1 cellular context compared by ENCODE assay signal in the genomic region with DNA sequence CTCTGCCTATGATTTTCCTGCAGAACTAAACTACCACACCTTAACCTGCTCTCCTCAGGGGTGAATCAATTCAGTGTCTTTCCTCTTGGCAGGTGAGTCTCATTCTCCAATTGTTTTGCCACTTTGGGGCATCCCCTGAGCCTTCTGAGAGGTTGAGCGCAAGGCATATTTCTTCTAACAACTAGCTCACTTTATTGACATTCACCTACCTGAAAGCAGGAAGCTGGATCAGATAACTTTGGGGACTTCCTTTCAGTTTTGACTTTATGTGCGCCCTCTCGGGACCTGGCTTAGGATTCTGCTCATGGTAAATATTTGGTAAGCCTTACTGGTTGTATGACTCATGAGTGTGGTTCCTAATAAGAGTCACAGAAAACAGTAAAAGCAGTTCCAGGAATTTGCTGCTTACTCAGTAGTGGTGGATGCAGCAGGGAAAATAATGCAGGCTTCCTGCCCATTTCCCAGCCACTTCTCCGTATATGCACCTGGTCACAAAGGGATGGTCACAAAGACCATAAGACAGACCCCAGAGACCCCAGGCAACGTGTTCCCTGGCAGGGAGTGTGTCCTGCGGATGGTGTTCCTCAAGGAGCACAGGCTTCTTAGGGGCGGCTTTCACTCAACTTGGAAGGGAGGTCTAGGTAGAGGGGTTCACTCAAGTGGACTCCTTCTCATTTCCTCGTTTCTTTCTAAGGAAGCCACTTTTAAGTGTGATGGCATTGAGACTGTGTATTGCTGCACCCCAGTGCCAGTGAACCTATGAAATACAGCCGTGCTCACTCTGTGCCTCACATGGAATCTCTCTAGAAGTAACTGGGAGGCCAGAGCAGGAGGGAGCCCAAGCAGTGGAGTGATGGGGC.
TF ChIP-seq lines count a peak whose summit lies in the region.

No MANE protein-coding gene starts in this region.

TF ChIP-seq in HepG2, 621 proteins besides CTCF, POLR2A, EP300 and RAD21 (continued from another document and continues in another):
- TF ChIP-seq ZNF260 (CRISPR knock-in tag; IDR thresholded peaks at IDR 0.05; ENCODE audit: borderline replicate concordance, low read depth) (no peak), ZNF878 (CRISPR knock-in tag; IDR thresholded peaks at IDR 0.05) (peak; percentile 85; the same call in 1 of the 2 replicates), CAMTA2 (CRISPR knock-in tag; IDR thresholded peaks at IDR 0.05; ENCODE audit: borderline replicate concordance) (no peak), ASH2L (IDR thresholded peaks at IDR 0.05; ENCODE audit: insufficient read length, low read depth, low read length) (no peak), MIER3 (CRISPR knock-in tag; IDR thresholded peaks at IDR 0.05; ENCODE audit: borderline replicate concordance) (peak; percentile 47; the same call in 1 of the 2 replicates), ZSCAN29 (CRISPR knock-in tag; conservative IDR thresholded peaks at IDR 0.05) (no peak; the same call in 1 of the 2 replicates), ZNF383 (CRISPR knock-in tag; IDR thresholded peaks at IDR 0.05; ENCODE audit: borderline replicate concordance) (no peak), ZNF550 (CRISPR knock-in tag; IDR thresholded peaks at IDR 0.05; ENCODE audit: borderline replicate concordance) (no peak), NFKBIZ (CRISPR knock-in tag; IDR thresholded peaks at IDR 0.05) (peak; percentile 87; the same call in 1 of the 2 replicates), AKAP8 (CRISPR knock-in tag; IDR thresholded peaks at IDR 0.05) (no peak; the same call in 1 of the 2 replicates), MEF2D (CRISPR knock-in tag; IDR thresholded peaks at IDR 0.05) (peak; percentile 84; the same call in 1 of the 2 replicates), ZNF510 (CRISPR knock-in tag; IDR thresholded peaks at IDR 0.05; ENCODE audit: low read depth) (no peak), FOXA3 (CRISPR knock-in tag; IDR thresholded peaks at IDR 0.05) (peak; percentile 84), ZNF44 (CRISPR knock-in tag; IDR thresholded peaks at IDR 0.05) (no peak), FOXP1 (IDR thresholded peaks at IDR 0.05) (no peak), FOXP1 (CRISPR knock-in tag; IDR thresholded peaks at IDR 0.05) (peak; percentile 73), ZNF326 (CRISPR knock-in tag; IDR thresholded peaks at IDR 0.05; ENCODE audit: borderline replicate concordance) (no peak), ETV6 (CRISPR knock-in tag; conservative IDR thresholded peaks at IDR 0.05) (no peak), ZNF317 (CRISPR knock-in tag; IDR thresholded peaks at IDR 0.05) (peak; percentile 38; the same call in 1 of the 2 replicates), KMT2B (CRISPR knock-in tag; IDR thresholded peaks at IDR 0.05) (0 out of 2 replicates have a peak, but pooled peaks have one; percentile 20), NFE2L1 (CRISPR knock-in tag; IDR thresholded peaks at IDR 0.05; ENCODE audit: borderline replicate concordance) (no peak), CEBPB (IDR thresholded peaks at IDR 0.05; ENCODE audit: borderline replicate concordance, low read depth, low read length) (no peak), CBFB (CRISPR knock-in tag; IDR thresholded peaks at IDR 0.05) (no peak), HMG20A (CRISPR knock-in tag; IDR thresholded peaks at IDR 0.05; ENCODE audit: borderline replicate concordance) (peak; percentile 85), KAT7 (CRISPR knock-in tag; IDR thresholded peaks at IDR 0.05; ENCODE audit: borderline replicate concordance) (no peak), HES4 (CRISPR knock-in tag; IDR thresholded peaks at IDR 0.05; ENCODE audit: borderline replicate concordance) (no peak), ZZZ3 (CRISPR knock-in tag; IDR thresholded peaks at IDR 0.05; ENCODE audit: borderline replicate concordance) (no peak), U2AF1 (optimal IDR thresholded peaks at IDR 0.05; ENCODE audit: low read depth, low read length) (no peak), ATF1 (CRISPR knock-in tag; IDR thresholded peaks at IDR 0.05) (no peak; the same call in 1 of the 2 replicates), ZNF207 (IDR thresholded peaks at IDR 0.05; ENCODE audit: borderline replicate concordance) (no peak), ZFP37 (CRISPR knock-in tag; IDR thresholded peaks at IDR 0.05; ENCODE audit: borderline replicate concordance) (no peak), ZSCAN22 (CRISPR knock-in tag; IDR thresholded peaks at IDR 0.05) (no peak), ZNF674 (CRISPR knock-in tag; IDR thresholded peaks at IDR 0.05; ENCODE audit: low read depth) (no peak), CENPT (CRISPR knock-in tag; IDR thresholded peaks at IDR 0.05; ENCODE audit: low read depth) (no peak)
- TF ChIP-seq, protein P1, sequence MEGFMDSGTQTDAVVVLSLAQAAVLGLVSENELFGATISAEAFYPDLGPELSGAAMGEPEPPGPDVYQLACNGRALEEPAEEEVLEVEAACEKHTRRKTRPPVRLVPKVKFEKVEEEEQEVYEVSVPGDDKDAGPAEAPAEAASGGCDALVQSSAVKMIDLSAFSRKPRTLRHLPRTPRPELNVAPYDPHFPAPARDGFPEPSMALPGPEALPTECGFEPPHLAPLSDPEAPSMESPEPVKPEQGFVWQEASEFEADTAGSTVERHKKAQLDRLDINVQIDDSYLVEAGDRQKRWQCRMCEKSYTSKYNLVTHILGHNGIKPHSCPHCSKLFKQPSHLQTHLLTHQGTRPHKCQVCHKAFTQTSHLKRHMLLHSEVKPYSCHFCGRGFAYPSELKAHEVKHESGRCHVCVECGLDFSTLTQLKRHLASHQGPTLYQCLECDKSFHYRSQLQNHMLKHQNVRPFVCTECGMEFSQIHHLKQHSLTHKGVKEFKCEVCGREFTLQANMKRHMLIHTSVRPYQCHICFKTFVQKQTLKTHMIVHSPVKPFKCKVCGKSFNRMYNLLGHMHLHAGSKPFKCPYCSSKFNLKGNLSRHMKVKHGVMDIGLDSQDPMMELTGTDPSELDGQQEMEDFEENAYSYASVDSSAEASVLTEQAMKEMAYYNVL (CRISPR knock-in tag; IDR thresholded peaks at IDR 0.05; ENCODE audit: borderline replicate concordance): peak; percentile 79
- TF ChIP-seq, protein P2, sequence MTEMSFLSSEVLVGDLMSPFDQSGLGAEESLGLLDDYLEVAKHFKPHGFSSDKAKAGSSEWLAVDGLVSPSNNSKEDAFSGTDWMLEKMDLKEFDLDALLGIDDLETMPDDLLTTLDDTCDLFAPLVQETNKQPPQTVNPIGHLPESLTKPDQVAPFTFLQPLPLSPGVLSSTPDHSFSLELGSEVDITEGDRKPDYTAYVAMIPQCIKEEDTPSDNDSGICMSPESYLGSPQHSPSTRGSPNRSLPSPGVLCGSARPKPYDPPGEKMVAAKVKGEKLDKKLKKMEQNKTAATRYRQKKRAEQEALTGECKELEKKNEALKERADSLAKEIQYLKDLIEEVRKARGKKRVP (CRISPR knock-in tag; IDR thresholded peaks at IDR 0.05): peak in 1 of 2 experiments; percentile 49; a peak in 2 of 4 replicates
- TF ChIP-seq, protein P3, sequence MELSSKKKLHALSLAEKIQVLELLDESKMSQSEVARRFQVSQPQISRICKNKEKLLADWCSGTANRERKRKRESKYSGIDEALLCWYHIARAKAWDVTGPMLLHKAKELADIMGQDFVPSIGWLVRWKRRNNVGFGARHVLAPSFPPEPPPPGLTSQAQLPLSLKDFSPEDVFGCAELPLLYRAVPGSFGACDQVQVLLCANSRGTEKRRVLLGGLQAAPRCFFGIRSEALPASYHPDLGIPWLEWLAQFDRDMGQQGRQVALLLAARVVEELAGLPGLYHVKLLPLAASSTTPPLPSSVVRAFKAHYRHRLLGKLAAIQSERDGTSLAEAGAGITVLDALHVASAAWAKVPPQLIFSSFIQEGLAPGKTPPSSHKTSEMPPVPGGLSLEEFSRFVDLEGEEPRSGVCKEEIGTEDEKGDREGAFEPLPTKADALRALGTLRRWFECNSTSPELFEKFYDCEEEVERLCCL (CRISPR knock-in tag; IDR thresholded peaks at IDR 0.05; ENCODE audit: borderline replicate concordance): no peak
- TF ChIP-seq, protein P4, sequence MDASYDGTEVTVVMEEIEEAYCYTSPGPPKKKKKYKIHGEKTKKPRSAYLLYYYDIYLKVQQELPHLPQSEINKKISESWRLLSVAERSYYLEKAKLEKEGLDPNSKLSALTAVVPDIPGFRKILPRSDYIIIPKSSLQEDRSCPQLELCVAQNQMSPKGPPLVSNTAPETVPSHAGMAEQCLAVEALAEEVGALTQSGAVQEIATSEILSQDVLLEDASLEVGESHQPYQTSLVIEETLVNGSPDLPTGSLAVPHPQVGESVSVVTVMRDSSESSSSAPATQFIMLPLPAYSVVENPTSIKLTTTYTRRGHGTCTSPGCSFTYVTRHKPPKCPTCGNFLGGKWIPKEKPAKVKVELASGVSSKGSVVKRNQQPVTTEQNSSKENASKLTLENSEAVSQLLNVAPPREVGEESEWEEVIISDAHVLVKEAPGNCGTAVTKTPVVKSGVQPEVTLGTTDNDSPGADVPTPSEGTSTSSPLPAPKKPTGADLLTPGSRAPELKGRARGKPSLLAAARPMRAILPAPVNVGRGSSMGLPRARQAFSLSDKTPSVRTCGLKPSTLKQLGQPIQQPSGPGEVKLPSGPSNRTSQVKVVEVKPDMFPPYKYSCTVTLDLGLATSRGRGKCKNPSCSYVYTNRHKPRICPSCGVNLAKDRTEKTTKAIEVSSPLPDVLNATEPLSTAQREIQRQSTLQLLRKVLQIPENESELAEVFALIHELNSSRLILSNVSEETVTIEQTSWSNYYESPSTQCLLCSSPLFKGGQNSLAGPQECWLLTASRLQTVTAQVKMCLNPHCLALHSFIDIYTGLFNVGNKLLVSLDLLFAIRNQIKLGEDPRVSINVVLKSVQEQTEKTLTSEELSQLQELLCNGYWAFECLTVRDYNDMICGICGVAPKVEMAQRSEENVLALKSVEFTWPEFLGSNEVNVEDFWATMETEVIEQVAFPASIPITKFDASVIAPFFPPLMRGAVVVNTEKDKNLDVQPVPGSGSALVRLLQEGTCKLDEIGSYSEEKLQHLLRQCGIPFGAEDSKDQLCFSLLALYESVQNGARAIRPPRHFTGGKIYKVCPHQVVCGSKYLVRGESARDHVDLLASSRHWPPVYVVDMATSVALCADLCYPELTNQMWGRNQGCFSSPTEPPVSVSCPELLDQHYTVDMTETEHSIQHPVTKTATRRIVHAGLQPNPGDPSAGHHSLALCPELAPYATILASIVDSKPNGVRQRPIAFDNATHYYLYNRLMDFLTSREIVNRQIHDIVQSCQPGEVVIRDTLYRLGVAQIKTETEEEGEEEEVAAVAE (CRISPR knock-in tag; IDR thresholded peaks at IDR 0.05; ENCODE audit: borderline replicate concordance): 0 out of 2 replicates have a peak, but pooled peaks have one; percentile 33
- TF ChIP-seq, protein P5, sequence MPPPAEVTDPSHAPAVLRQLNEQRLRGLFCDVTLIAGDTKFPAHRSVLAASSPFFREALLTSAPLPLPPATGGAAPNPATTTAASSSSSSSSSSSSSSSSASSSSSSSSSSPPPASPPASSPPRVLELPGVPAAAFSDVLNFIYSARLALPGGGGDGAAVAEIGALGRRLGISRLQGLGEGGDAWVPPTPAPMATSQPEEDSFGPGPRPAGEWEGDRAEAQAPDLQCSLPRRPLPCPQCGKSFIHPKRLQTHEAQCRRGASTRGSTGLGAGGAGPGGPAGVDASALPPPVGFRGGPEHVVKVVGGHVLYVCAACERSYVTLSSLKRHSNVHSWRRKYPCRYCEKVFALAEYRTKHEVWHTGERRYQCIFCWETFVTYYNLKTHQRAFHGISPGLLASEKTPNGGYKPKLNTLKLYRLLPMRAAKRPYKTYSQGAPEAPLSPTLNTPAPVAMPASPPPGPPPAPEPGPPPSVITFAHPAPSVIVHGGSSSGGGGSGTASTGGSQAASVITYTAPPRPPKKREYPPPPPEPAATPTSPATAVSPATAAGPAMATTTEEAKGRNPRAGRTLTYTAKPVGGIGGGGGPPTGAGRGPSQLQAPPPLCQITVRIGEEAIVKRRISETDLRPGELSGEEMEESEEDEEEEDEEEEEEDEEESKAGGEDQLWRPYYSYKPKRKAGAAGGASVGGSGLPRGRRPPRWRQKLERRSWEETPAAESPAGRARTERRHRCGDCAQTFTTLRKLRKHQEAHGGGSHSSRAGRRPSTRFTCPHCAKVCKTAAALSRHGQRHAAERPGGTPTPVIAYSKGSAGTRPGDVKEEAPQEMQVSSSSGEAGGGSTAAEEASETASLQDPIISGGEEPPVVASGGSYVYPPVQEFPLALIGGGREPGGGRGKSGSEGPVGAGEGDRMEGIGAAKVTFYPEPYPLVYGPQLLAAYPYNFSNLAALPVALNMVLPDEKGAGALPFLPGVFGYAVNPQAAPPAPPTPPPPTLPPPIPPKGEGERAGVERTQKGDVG (CRISPR knock-in tag; IDR thresholded peaks at IDR 0.05; ENCODE audit: borderline replicate concordance): no peak
- TF ChIP-seq, protein P6, sequence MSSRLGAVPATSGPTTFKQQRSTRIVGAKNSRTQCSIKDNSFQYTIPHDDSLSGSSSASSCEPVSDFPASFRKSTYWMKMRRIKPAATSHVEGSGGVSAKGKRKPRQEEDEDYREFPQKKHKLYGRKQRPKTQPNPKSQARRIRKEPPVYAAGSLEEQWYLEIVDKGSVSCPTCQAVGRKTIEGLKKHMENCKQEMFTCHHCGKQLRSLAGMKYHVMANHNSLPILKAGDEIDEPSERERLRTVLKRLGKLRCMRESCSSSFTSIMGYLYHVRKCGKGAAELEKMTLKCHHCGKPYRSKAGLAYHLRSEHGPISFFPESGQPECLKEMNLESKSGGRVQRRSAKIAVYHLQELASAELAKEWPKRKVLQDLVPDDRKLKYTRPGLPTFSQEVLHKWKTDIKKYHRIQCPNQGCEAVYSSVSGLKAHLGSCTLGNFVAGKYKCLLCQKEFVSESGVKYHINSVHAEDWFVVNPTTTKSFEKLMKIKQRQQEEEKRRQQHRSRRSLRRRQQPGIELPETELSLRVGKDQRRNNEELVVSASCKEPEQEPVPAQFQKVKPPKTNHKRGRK (CRISPR knock-in tag; IDR thresholded peaks at IDR 0.05): no peak
- TF ChIP-seq, protein P7, sequence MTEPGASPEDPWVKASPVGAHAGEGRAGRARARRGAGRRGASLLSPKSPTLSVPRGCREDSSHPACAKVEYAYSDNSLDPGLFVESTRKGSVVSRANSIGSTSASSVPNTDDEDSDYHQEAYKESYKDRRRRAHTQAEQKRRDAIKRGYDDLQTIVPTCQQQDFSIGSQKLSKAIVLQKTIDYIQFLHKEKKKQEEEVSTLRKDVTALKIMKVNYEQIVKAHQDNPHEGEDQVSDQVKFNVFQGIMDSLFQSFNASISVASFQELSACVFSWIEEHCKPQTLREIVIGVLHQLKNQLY (CRISPR knock-in tag; IDR thresholded peaks at IDR 0.05): peak; percentile 28; the same call in 1 of the 2 replicates
- TF ChIP-seq, protein P8, sequence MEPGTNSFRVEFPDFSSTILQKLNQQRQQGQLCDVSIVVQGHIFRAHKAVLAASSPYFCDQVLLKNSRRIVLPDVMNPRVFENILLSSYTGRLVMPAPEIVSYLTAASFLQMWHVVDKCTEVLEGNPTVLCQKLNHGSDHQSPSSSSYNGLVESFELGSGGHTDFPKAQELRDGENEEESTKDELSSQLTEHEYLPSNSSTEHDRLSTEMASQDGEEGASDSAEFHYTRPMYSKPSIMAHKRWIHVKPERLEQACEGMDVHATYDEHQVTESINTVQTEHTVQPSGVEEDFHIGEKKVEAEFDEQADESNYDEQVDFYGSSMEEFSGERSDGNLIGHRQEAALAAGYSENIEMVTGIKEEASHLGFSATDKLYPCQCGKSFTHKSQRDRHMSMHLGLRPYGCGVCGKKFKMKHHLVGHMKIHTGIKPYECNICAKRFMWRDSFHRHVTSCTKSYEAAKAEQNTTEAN (CRISPR knock-in tag; conservative IDR thresholded peaks at IDR 0.05): 0 out of 2 replicates have a peak, but pooled peaks have one; percentile 45
